Comparison of ENCODE assay signal across 8 cellular contexts in the genomic region with DNA sequence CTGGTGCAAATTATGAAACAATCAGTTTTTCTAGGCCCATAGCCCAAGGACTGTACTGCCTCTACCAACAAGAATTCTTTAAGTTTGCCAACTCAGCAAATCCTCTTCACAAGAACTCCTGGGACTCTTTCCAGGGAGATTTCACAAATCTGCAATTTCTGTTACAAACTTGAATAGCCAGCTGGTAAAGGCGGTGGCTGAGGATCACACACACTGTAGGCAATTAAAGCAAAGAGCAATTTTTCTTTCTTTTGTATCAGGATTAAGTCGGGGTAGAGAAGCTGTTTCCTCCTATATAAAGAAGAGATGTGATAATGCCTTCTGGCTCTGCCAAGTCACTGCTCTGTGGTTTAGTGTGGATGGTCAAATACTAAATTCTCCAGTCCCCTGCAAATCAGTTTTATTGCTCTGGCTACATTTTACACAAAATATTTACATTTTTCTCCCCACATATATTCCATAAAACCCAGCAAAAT. TPM values are rescaled to one million over a fixed set of nuclear protein-coding genes. Genes with fewer than 3 reads are reported as not detected.
DNase-seq lines count a peak whose midpoint lies in the region; ATAC-seq, FAIRE-seq and TF ChIP-seq lines count a peak whose summit lies in the region.

No MANE protein-coding gene starts in this region.

- 15% methylated on average over 2 of the region's 2 CpGs for WGBS in K562 (ENCODE audit: insufficient coverage, low coverage, missing lambda C conversion rate)

- H3K4me1 Mint-ChIP-seq in CD4-positive, CD25-positive, alpha-beta regulatory T cell: peaks cover 13 to 55% (median 36%) of the 10 kb centered on the region in 4 donors

- TF ChIP-seq POLR2A in K562 (conservative IDR thresholded peaks at IDR 0.05): no peak

- H3K9me3 ChIP-seq in CD4-positive, CD25-positive, alpha-beta regulatory T cell (ENCODE audit: control insufficient read depth in 2 of 2, low read length in 2 of 2): no peaks in the 10 kb centered on the region
- H3K9me3 ChIP-seq in K562 (replicated peaks; ENCODE audit: control insufficient read depth, insufficient read depth, low read depth, low read length) (no peaks in the 10 kb centered on the region), thoracic aorta (no peaks in the 10 kb centered on the region)

- BruUV-seq in K562 (replicated peaks; lab: Mats Ljungman, UMichigan): no TSS peak

- peaks cover 29% of the 10 kb centered on the region for H3K79me2 ChIP-seq in K562 (ENCODE audit: control insufficient read depth, insufficient read depth, low read length)

- peak; percentile 52 for FAIRE-seq in K562 (lab: Jason Lieb, UNC)

- peak overlapping the region; percentile 93 for H3K4me3 ChIP-seq in CD4-positive, CD25-positive, alpha-beta regulatory T cell (ENCODE audit: low read depth, low read length)
- H3K4me3 ChIP-seq in K562: peak overlapping the region; percentile 93; the same call in 1 of the 2 replicates
- H3K4me3 ChIP-seq in thoracic aorta: peak overlapping the region; percentile 94

- peak overlapping the region; percentile 29; the same call in 1 of the 2 replicates for H3K4me2 ChIP-seq in K562 (ENCODE audit: insufficient read depth, low read length)

- peaks cover 26% of the 10 kb centered on the region for H3K4me1 ChIP-seq in CD4-positive, CD25-positive, alpha-beta regulatory T cell (ENCODE audit: control insufficient read depth, insufficient read depth, low read length, poor library complexity, severe bottlenecking)
- peaks cover 6 to 7% of the 10 kb centered on the region in 2 experiments for H3K4me1 ChIP-seq in K562 (replicated peaks in 1 of 2; ENCODE audit: control insufficient read depth in 2 of 2, insufficient read depth in 2 of 2, low read length in 2 of 2)
- peaks cover 17 to 33% of the 10 kb centered on the region in 2 donors for H3K4me1 ChIP-seq in thoracic aorta (ENCODE audit: control insufficient read depth in 1 of 2, low read depth in 2 of 2)

- intact Hi-C loops in K562 (cut with micrococcal nuclease): loop anchor here (5.0 kb wide), 1 partner anchor 94 kb away; no protein-coding TSS in a partner anchor

- H3K9ac ChIP-seq in K562 (ENCODE audit: insufficient read depth in 1 of 2, low read depth in 2 of 2, low read length in 2 of 2): no peak overlapping the region

- H3K27ac ChIP-seq in CD4-positive, CD25-positive, alpha-beta regulatory T cell (ENCODE audit: insufficient read depth, low read length, poor library complexity, severe bottlenecking): peak overlapping the region; percentile 10
- H3K27ac ChIP-seq in K562 (ENCODE audit: extremely low read depth, low read depth, low read length) (no peak overlapping the region), thoracic aorta (peak overlapping the region; percentile 3 to 39)

- H4K20me1 ChIP-seq in K562 (replicated peaks; ENCODE audit: control insufficient read depth, insufficient read depth, low read length): no peaks in the 10 kb centered on the region

- no peaks in the 10 kb centered on the region for H3K27me3 Mint-ChIP-seq in CD4-positive, CD25-positive, alpha-beta regulatory T cell

- peaks cover 10% of the 10 kb centered on the region for H3K36me3 ChIP-seq in CD4-positive, CD25-positive, alpha-beta regulatory T cell (ENCODE audit: control insufficient read depth, insufficient read depth, low read length)
- H3K36me3 ChIP-seq in K562 (ENCODE audit: control insufficient read depth, insufficient read depth, low read length): 0 out of 3 replicates have a peak, but pooled peaks cover 3% of the 10 kb centered on the region
- H3K36me3 ChIP-seq in thoracic aorta: no peaks in the 10 kb centered on the region

- H2AFZ ChIP-seq in K562 (ENCODE audit: low read depth, low read length): no peak overlapping the region

- peaks cover 5% of the 10 kb centered on the region for H3K36me3 Mint-ChIP-seq in CD4-positive, CD25-positive, alpha-beta regulatory T cell

- no peaks in the 10 kb centered on the region for H3K27me3 ChIP-seq in CD4-positive, CD25-positive, alpha-beta regulatory T cell (ENCODE audit: control insufficient read depth, insufficient read depth, low read length)
- H3K27me3 ChIP-seq in K562 (ENCODE audit: control insufficient read depth in 2 of 2, insufficient read depth in 2 of 2, low read length in 2 of 2): no peaks in the 10 kb centered on the region
- no peaks in the 10 kb centered on the region for H3K27me3 ChIP-seq in thoracic aorta (replicated peaks; ENCODE audit: insufficient read depth)

- H3K9me1 ChIP-seq in K562 (ENCODE audit: control insufficient read depth, insufficient read depth, low read length): no peaks in the 10 kb centered on the region

- TF ChIP-seq CTCF in K562 (IDR thresholded peaks at IDR 0.05 in 2 of 3, conservative IDR thresholded peaks at IDR 0.05 in 1 of 3; ENCODE audit: insufficient read depth in 2 of 3, low read depth in 1 of 3, low read length in 3 of 3): no peak
- TF ChIP-seq CTCF in thoracic aorta (IDR thresholded peaks at IDR 0.05): no peak

- POLR2A ChIA-PET in K562 (lab: Yijun Ruan, JAX): interaction anchor here (0.9 to 1.9 kb wide), 4 partner anchors 9 to 95 kb away, joined by 3 to 11 read pairs (median 4); partner anchors contain the start of gene TMCO1

- DNase-seq in CD4-positive, CD25-positive, alpha-beta regulatory T cell: no peak
- DNase-seq in M059J (ENCODE audit: low read depth) (peak; percentile 78), K562 (ENCODE audit: extremely low read depth in 1 of 4, low spot score in 3 of 4) (peak in 1 of 4 experiments; percentile 21), left kidney (ENCODE audit: low read depth, low spot score) (peak; percentile 12), thoracic aorta (ENCODE audit: low spot score) (no peak), NCI-H510A treated with DMSO at 0.1 percent for 48 hours (lab: John Stamatoyannopoulos, UW) (no peak), SK-N-DZ (ENCODE audit: low spot score) (no peak)
- DNase-seq in activated CD4-positive, alpha-beta T cell treated with anti-CD3 and anti-CD28 coated beads, Interleukin-2, amount 50 U/mL, for 48 hours: no peak

- H3K27ac Mint-ChIP-seq in CD4-positive, CD25-positive, alpha-beta regulatory T cell: peak overlapping the region; percentile 33 to 99 (median 77)

- H3K9me3 Mint-ChIP-seq in CD4-positive, CD25-positive, alpha-beta regulatory T cell: peaks cover 0 to 3% (median 0%) of the 10 kb centered on the region in 7 donors

- no peak for ATAC-seq in CD4-positive, CD25-positive, alpha-beta regulatory T cell (ENCODE audit: low read depth in 2 of 2)
- ATAC-seq in K562 (no peak), thoracic aorta (ENCODE audit: insufficient number of reproducible peaks, low FRiP score, low read depth) (peak; percentile 72)

- CTCF ChIA-PET in K562 (lab: Yijun Ruan, JAX; ENCODE audit: low intra/inter-chr PET ratio): no interaction called here

- no peak for TF ChIP-seq EP300 in K562 (IDR thresholded peaks at IDR 0.05; ENCODE audit: low read length)

- no peak for TF ChIP-seq RAD21 in K562 (CRISPR knock-in tag; conservative IDR thresholded peaks at IDR 0.05 in 1 of 2, IDR thresholded peaks at IDR 0.05 in 1 of 2)

- peak overlapping the region; percentile 94 to 100 (median 98) for H3K4me3 Mint-ChIP-seq in CD4-positive, CD25-positive, alpha-beta regulatory T cell

- in situ Hi-C loops in K562 (cut with MboI): no loop called here

TF ChIP-seq in K562, 482 proteins besides CTCF, POLR2A, EP300 and RAD21 (continues in another document):
- TF ChIP-seq ZNF444 (CRISPR knock-in tag; IDR thresholded peaks at IDR 0.05): no peak
- peak; percentile 99 for TF ChIP-seq ZNF316 (IDR thresholded peaks at IDR 0.05)
- TF ChIP-seq, protein P1, sequence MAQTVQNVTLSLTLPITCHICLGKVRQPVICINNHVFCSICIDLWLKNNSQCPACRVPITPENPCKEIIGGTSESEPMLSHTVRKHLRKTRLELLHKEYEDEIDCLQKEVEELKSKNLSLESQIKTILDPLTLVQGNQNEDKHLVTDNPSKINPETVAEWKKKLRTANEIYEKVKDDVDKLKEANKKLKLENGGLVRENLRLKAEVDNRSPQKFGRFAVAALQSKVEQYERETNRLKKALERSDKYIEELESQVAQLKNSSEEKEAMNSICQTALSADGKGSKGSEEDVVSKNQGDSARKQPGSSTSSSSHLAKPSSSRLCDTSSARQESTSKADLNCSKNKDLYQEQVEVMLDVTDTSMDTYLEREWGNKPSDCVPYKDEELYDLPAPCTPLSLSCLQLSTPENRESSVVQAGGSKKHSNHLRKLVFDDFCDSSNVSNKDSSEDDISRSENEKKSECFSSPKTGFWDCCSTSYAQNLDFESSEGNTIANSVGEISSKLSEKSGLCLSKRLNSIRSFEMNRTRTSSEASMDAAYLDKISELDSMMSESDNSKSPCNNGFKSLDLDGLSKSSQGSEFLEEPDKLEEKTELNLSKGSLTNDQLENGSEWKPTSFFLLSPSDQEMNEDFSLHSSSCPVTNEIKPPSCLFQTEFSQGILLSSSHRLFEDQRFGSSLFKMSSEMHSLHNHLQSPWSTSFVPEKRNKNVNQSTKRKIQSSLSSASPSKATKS (CRISPR knock-in tag; IDR thresholded peaks at IDR 0.05): no peak
- no peak for TF ChIP-seq JUN (IDR thresholded peaks at IDR 0.05; ENCODE audit: borderline replicate concordance, low read depth, low read length)
- TF ChIP-seq JUN (CRISPR knock-in tag; IDR thresholded peaks at IDR 0.05; ENCODE audit: borderline replicate concordance): no peak

RNA-seq across cellular contexts. Expression of gene ALDH9A1, which starts 1.7 kb away (rescaled TPM):
- total RNA-seq in CD4-positive, CD25-positive, alpha-beta regulatory T cell: 32.1 TPM
- polyA plus RNA-seq in CD4-positive, CD25-positive, alpha-beta regulatory T cell: 100 to 1,000 TPM in 3 of 4 donors, 10 to 100 TPM in 1; 97.0 to 124 (median 117) TPM
- total RNA-seq in M059J (2014; rRNA removed; shearing (Covaris generic)): 50.3 and 55.9 TPM in 2 replicates
- total RNA-seq in K562 (2011; cell fraction: chromatin; rRNA removed; ENCODE audit: low replicate concordance): 27.7 and 31.2 TPM in 2 replicates
- total RNA-seq in K562 (2011; cell fraction: nucleolus; rRNA removed): 19.8 and 22.0 TPM in 2 replicates
- 25.7 and 26.5 TPM in 2 replicates for total RNA-seq in K562 (2011; cell fraction: nucleoplasm; rRNA removed)
- total RNA-seq in K562 (2014; rRNA removed) (29.7 and 46.4 TPM in 2 replicates), K562 (2014; rRNA removed; fragmentation: Illumina TruSeq; extraction: Trizol) (38.6 and 43.3 TPM in 2 replicates), K562 (2015; rRNA removed; fragmentation: Illumina TruSeq; extraction: Trizol) (38.1 and 39.2 TPM in 2 replicates), K562 (2021) (36.7 and 40.5 TPM in 2 replicates), thoracic aorta (10 to 100 TPM; 44.4 to 65.0 TPM)
- polyA plus RNA-seq in K562 (2011; rRNA removed) (42.6 and 54.3 TPM in 2 replicates), K562 (2014; fragmentation: Illumina TruSeq; extraction: Trizol) (40.5 and 42.6 TPM in 2 replicates), K562 (2014; fragmentation: Nextera tagmentation; extraction: Ambion mirVana) (10 to 100 TPM; 26.5 to 35.0 TPM), K562 (2014; rRNA removed) (31.0 and 32.7 TPM in 2 replicates)
- polyA plus RNA-seq in K562 (2011; cell fraction: cytosol; rRNA removed): 13.1 and 32.4 TPM in 2 replicates
- 13.0 and 23.1 TPM in 2 replicates for polyA plus RNA-seq in K562 (2011; cell fraction: nucleus; rRNA removed)
- 33.3 and 39.6 TPM in 2 replicates for polyA plus RNA-seq in K562 (2012)
- polyA minus RNA-seq in K562 (2011; rRNA and poly(A)+ RNA removed): 79.3 and 92.3 TPM in 2 replicates
- 16.5 and 25.2 TPM in 2 replicates for polyA minus RNA-seq in K562 (2011; cell fraction: cytosol; rRNA and poly(A)+ RNA removed)
- 17.4 and 25.5 TPM in 2 replicates for polyA minus RNA-seq in K562 (2011; cell fraction: nucleus; rRNA and poly(A)+ RNA removed)
- 37.8 and 43.3 TPM in 2 replicates for polyA plus RNA-seq in SK-N-DZ (2014; cell fraction: cytosol; rRNA removed)
- polyA plus RNA-seq in SK-N-DZ (2014; cell fraction: nucleus; rRNA removed): 24.5 and 24.6 TPM in 2 replicates

Comparison
In these comparisons a context has a peak if more than half of its experiments do, and no peak if none do; other contexts are left out.
1. DNase-seq: peak in M059J (single experiment) and left kidney (single experiment); none in CD4-positive, CD25-positive, alpha-beta regulatory T cell (0 of 3), thoracic aorta (single experiment), NCI-H510A treated with DMSO at 0.1 percent for 48 hours (single experiment), SK-N-DZ (single experiment) and activated CD4-positive, alpha-beta T cell treated with anti-CD3 and anti-CD28 coated beads, Interleukin-2, amount 50 U/mL, for 48 hours (0 of 2).
2. Peak in every context shown above with its lines, with median percentiles within 50 percentile points of each other: H3K4me3 ChIP-seq.